Comparison of ENCODE assay signal across 14 cellular contexts in genomic region chr21:34132202-34132601, GRCh38. TPM values are rescaled to one million over a fixed set of nuclear protein-coding genes. Genes with fewer than 3 reads are reported as not detected.
DNase-seq lines count a peak whose midpoint lies in the region; ATAC-seq and TF ChIP-seq lines count a peak whose summit lies in the region.
"Had no signal": no experiment of that assay in that cellular context is flagged by ENCODE, and none has a peak within 500 bp of the region (broad histone marks: within the 10 kb centered on the region; RNA-seq: fewer than 3 reads in every experiment).

No MANE protein-coding gene starts in this region.

- no peak overlapping the region for H3K27ac ChIP-seq in CD4-positive, CD25-positive, alpha-beta regulatory T cell (ENCODE audit: insufficient read depth, low read length, poor library complexity, severe bottlenecking)
- H3K27ac ChIP-seq in esophagus muscularis mucosa (replicated peaks in 1 of 4) (peak overlapping the region; percentile 79 to 85 (median 84)), rectal smooth muscle tissue (ENCODE audit: low read depth, low read length) (peak overlapping the region; percentile 66), RWPE1 (no peak overlapping the region)

- CTCF ChIA-PET in WTC11 (lab: Charles Lee), result interaction anchor here (0.8 to 1.5 kb wide), 2 partner anchors 18 to 41 kb away, joined by 3 to 4 read pairs; no protein-coding TSS in a partner anchor
- CTCF ChIA-PET in RWPE1 (lab: Yijun Ruan, JAX), result no interaction called here

- no peak for ATAC-seq in CD4-positive, CD25-positive, alpha-beta regulatory T cell (ENCODE audit: low read depth in 2 of 2)
- no peak for ATAC-seq in WTC11
- ATAC-seq in HG03175 (IDR thresholded peaks at IDR 0.05; ENCODE audit: unreplicated experiment), result no peak

- H3K27me3 ChIP-seq in CD4-positive, CD25-positive, alpha-beta regulatory T cell (ENCODE audit: control insufficient read depth, insufficient read depth, low read length), result no peaks in the 10 kb centered on the region
- H3K27me3 ChIP-seq in esophagus muscularis mucosa (no peaks in the 10 kb centered on the region), rectal smooth muscle tissue (ENCODE audit: control insufficient read depth, insufficient read depth, low read length) (no peaks in the 10 kb centered on the region)

- H3K27me3 Mint-ChIP-seq in CD4-positive, CD25-positive, alpha-beta regulatory T cell, result no peaks in the 10 kb centered on the region
- no peaks in the 10 kb centered on the region for H3K27me3 Mint-ChIP-seq in WTC11 (ENCODE audit: low read depth)
- H3K27me3 Mint-ChIP-seq: CD8-positive, alpha-beta memory T cell had no signal

- peak overlapping the region in 3 of 4 donors; percentile 3 to 78 (median 50) for H3K4me3 Mint-ChIP-seq in CD4-positive, CD25-positive, alpha-beta regulatory T cell
- H3K4me3 Mint-ChIP-seq in WTC11, result no peak overlapping the region
- H3K4me3 Mint-ChIP-seq: CD8-positive, alpha-beta memory T cell had no signal

- H3K36me3 ChIP-seq in CD4-positive, CD25-positive, alpha-beta regulatory T cell (ENCODE audit: control insufficient read depth, insufficient read depth, low read length), result peaks cover 32% of the 10 kb centered on the region
- H3K36me3 ChIP-seq in esophagus muscularis mucosa (peaks cover 0 to 6% (median 5%) of the 10 kb centered on the region in 4 donors), rectal smooth muscle tissue (ENCODE audit: control insufficient read depth, insufficient read depth, low read length) (no peaks in the 10 kb centered on the region)

- TF ChIP-seq CTCF in WTC11 (IDR thresholded peaks at IDR 0.05) (no peak), esophagus muscularis mucosa (IDR thresholded peaks at IDR 0.05) (no peak), RWPE1 (conservative IDR thresholded peaks at IDR 0.05; ENCODE audit: low read depth) (no peak)

- intact Hi-C loops in esophagus muscularis mucosa (cut with DNase I), result no loop called here

- POLR2A ChIA-PET in WTC11 (lab: Charles Lee), result no interaction called here
- POLR2A ChIA-PET in RWPE1 (lab: Yijun Ruan, JAX; ENCODE audit: low non-redundant PET), result no interaction called here

- H3K36me3 Mint-ChIP-seq in CD4-positive, CD25-positive, alpha-beta regulatory T cell, result peaks cover 29% of the 10 kb centered on the region
- peaks cover 58% of the 10 kb centered on the region for H3K36me3 Mint-ChIP-seq in WTC11

- no peak overlapping the region for H3K9ac ChIP-seq in rectal smooth muscle tissue (ENCODE audit: low read length)

- peaks cover 0 to 6% (median 0%) of the 10 kb centered on the region in 7 donors for H3K9me3 Mint-ChIP-seq in CD4-positive, CD25-positive, alpha-beta regulatory T cell
- H3K9me3 Mint-ChIP-seq in WTC11, result peaks cover 11% of the 10 kb centered on the region

- peaks cover 35 to 80% (median 73%) of the 10 kb centered on the region in 4 donors for H3K4me1 Mint-ChIP-seq in CD4-positive, CD25-positive, alpha-beta regulatory T cell
- H3K4me1 Mint-ChIP-seq in WTC11, result peaks cover 67% of the 10 kb centered on the region

- H3K4me1 ChIP-seq in CD4-positive, CD25-positive, alpha-beta regulatory T cell (ENCODE audit: control insufficient read depth, insufficient read depth, low read length, poor library complexity, severe bottlenecking), result peaks cover 53% of the 10 kb centered on the region
- peaks cover 64 to 70% (median 64%) of the 10 kb centered on the region in 4 donors for H3K4me1 ChIP-seq in esophagus muscularis mucosa
- H3K4me1 ChIP-seq in rectal smooth muscle tissue (ENCODE audit: control insufficient read depth, insufficient read depth, low read length), result peaks cover 50% of the 10 kb centered on the region

- TF ChIP-seq EP300 in esophagus muscularis mucosa (IDR thresholded peaks at IDR 0.05), result no peak

- H3K9me3 ChIP-seq in CD4-positive, CD25-positive, alpha-beta regulatory T cell (ENCODE audit: control insufficient read depth in 2 of 2, low read length in 2 of 2), result no peaks in the 10 kb centered on the region
- no peaks in the 10 kb centered on the region for H3K9me3 ChIP-seq in esophagus muscularis mucosa

- 93% methylated on average over 13 of the region's 13 CpGs for WGBS in esophagus muscularis mucosa

- peak overlapping the region; percentile 68 to 91 (median 84) for H3K27ac Mint-ChIP-seq in CD4-positive, CD25-positive, alpha-beta regulatory T cell
- H3K27ac Mint-ChIP-seq in WTC11, result peak overlapping the region; percentile 42; the same call in 1 of the 2 replicates

- no peak for TF ChIP-seq POLR2A in esophagus muscularis mucosa (IDR thresholded peaks at IDR 0.05; ENCODE audit: low read depth)

- DNase-seq in CD4-positive, CD25-positive, alpha-beta regulatory T cell, result no peak
- DNase-seq in WTC11 (ENCODE audit: low spot score) (no peak), esophagus muscularis mucosa (ENCODE audit: extremely low spot score) (peak; percentile 77), DMS 273 treated with DMSO at 0.1 percent for 48 hours (lab: John Stamatoyannopoulos, UW) (no peak), foreskin melanocyte (no peak), RWPE1 (ENCODE audit: low spot score) (no peak)
- DNase-seq: activated CD4-positive, alpha-beta T cell treated with anti-CD3 and anti-CD28 coated beads for 1 hour; CD8-positive, alpha-beta memory T cell; GDM1; HCEC 1CT; NCI-H2171 treated with DMSO at 0.1 percent for 48 hours; occipital lobe had no signal

- H3K4me3 ChIP-seq in CD4-positive, CD25-positive, alpha-beta regulatory T cell (ENCODE audit: low read depth, low read length), result peak overlapping the region; percentile 27
- H3K4me3 ChIP-seq in esophagus muscularis mucosa (no peak overlapping the region), rectal smooth muscle tissue (ENCODE audit: low read length) (no peak overlapping the region)

TF ChIP-seq in WTC11, 78 proteins besides CTCF, POLR2A, EP300 and RAD21 (continues in another document):
- TF ChIP-seq SP1 (CRISPR knock-in tag; conservative IDR thresholded peaks at IDR 0.05) (no peak), EMX1 (CRISPR knock-in tag; IDR thresholded peaks at IDR 0.05) (no peak), MLX (CRISPR knock-in tag; IDR thresholded peaks at IDR 0.05) (no peak), FOXP4 (CRISPR knock-in tag; IDR thresholded peaks at IDR 0.05) (no peak), PRDM15 (CRISPR knock-in tag; IDR thresholded peaks at IDR 0.05) (no peak), ZNF138 (CRISPR knock-in tag; conservative IDR thresholded peaks at IDR 0.05) (no peak), SOX15 (CRISPR knock-in tag; IDR thresholded peaks at IDR 0.05) (no peak)

RNA-seq across cellular contexts. Expression of gene MRPS6, which starts 58.8 kb away (rescaled TPM):
- 34.9 TPM for total RNA-seq in CD4-positive, CD25-positive, alpha-beta regulatory T cell
- polyA plus RNA-seq in CD4-positive, CD25-positive, alpha-beta regulatory T cell, result 100 to 1,000 TPM; 160 to 203 (median 187) TPM
- total RNA-seq in WTC11 (2021) (109 to 133 TPM (median 111 TPM) in 3 replicates), esophagus muscularis mucosa (10 to 100 TPM; 19.5 to 44.0 (median 40.9) TPM)

RNA-seq across cellular contexts. Expression of gene SLC5A3, which starts 58.8 kb away (rescaled TPM):
- total RNA-seq in CD4-positive, CD25-positive, alpha-beta regulatory T cell, result 13.7 TPM
- 1 to 10 TPM; 1.0 to 2.4 (median 1.9) TPM for polyA plus RNA-seq in CD4-positive, CD25-positive, alpha-beta regulatory T cell
- total RNA-seq in WTC11 (2021) (14.8 to 18.0 TPM (median 17.8 TPM) in 3 replicates), esophagus muscularis mucosa (10 to 100 TPM in 3 of 4 donors, 1 to 10 TPM in 1; 7.3 to 15.4 (median 13.1) TPM)

Comparison
In these comparisons a context has a peak if more than half of its experiments do, and no peak if none do; other contexts are left out.
1. H3K27ac ChIP-seq: peak in esophagus muscularis mucosa (4 of 4) and rectal smooth muscle tissue (single experiment); none in CD4-positive, CD25-positive, alpha-beta regulatory T cell (single experiment) and RWPE1 (single experiment).